Comparison of ENCODE assay signal across 13 cellular contexts in genomic region chr3:101867521-101867920, GRCh38.
"Had no signal": no experiment of that assay in that cellular context is flagged by ENCODE, and none has a peak within 500 bp of the region (broad histone marks: within the 10 kb centered on the region; RNA-seq: fewer than 3 reads in every experiment).

No MANE protein-coding gene starts in this region.

- ATAC-seq: activated naive CD4-positive, alpha-beta T cell treated with anti-CD3 and anti-CD28 coated beads, Interleukin-2, amount 50 U/mL, for 72 hours; foreskin keratinocyte; left ventricle myocardium superior; stimulated activated effector memory CD8-positive, alpha-beta T cell treated with anti-CD3 and anti-CD28 coated beads, Interleukin-12 subunit alpha, Interleukin-12 subunit beta, amount 100 ng/mL, for 72 hours had no signal

- H3K27ac Mint-ChIP-seq: activated naive CD4-positive, alpha-beta T cell treated with anti-CD3 and anti-CD28 coated beads, Interleukin-2, amount 50 U/mL, for 72 hours; stimulated activated effector memory CD8-positive, alpha-beta T cell treated with anti-CD3 and anti-CD28 coated beads, Interleukin-12 subunit alpha, Interleukin-12 subunit beta, amount 100 ng/mL, for 72 hours had no signal

- H3K4me3 ChIP-seq: heart right ventricle, transverse colon had no signal

- H3K36me3 ChIP-seq: transverse colon had no signal

- H3K9me3 ChIP-seq: heart right ventricle, neutrophil, transverse colon had no signal

- H3K9me3 Mint-ChIP-seq: activated naive CD4-positive, alpha-beta T cell treated with anti-CD3 and anti-CD28 coated beads, Interleukin-2, amount 50 U/mL, for 72 hours; stimulated activated effector memory CD8-positive, alpha-beta T cell treated with anti-CD3 and anti-CD28 coated beads, Interleukin-12 subunit alpha, Interleukin-12 subunit beta, amount 100 ng/mL, for 72 hours had no signal

- H3K27ac ChIP-seq: foreskin keratinocyte, heart right ventricle, neutrophil had no signal

- DNase-seq: activated CD4-positive, CD25-positive, alpha-beta regulatory T cell; activated effector memory CD4-positive, alpha-beta T cell treated with Interleukin-2 at 50 U/mL for 16 hours; amygdala; foreskin keratinocyte; heart right ventricle; islet precursor cell; left ventricle myocardium superior; small intestine; T-helper 1 cell; transverse colon had no signal

- H3K4me3 Mint-ChIP-seq: stimulated activated effector memory CD8-positive, alpha-beta T cell treated with anti-CD3 and anti-CD28 coated beads, Interleukin-12 subunit alpha, Interleukin-12 subunit beta, amount 100 ng/mL, for 72 hours had no signal

- H3K27me3 ChIP-seq: foreskin keratinocyte, heart right ventricle, neutrophil, transverse colon had no signal
